ENCODE assay signal across 8 cellular contexts in genomic region chr10:133379152-133379800, GRCh38. TPM values are rescaled to one million over a fixed set of nuclear protein-coding genes. Genes with fewer than 3 reads are reported as not detected.
A peak's percentile ranks its signal among the peaks of the same experiment; 100 is the strongest.
DNase-seq lines count a peak whose midpoint lies in the region; ATAC-seq, FAIRE-seq and TF ChIP-seq lines count a peak whose summit lies in the region.

TSS of gene PAOX (plus strand) at chr10:133379262. CDS start at chr10:133379317, 55 bp downstream.

- in situ Hi-C loops in Caki2 (cut with HindIII; ENCODE audit: low pct_unique_long_range_greater_than_20kb, low sequenced_read_pairs) (no loop called here), HepG2 (cut with HindIII; ENCODE audit: extremely low pct_ligation_motif_present, low pct_unique_long_range_greater_than_20kb) (no loop called here)

- H3K27me3 ChIP-seq in HepG2 (ENCODE audit: control insufficient read depth in 1 of 2, insufficient read depth in 2 of 2, low read length in 2 of 2), result peaks cover 0 to 3% of the 10 kb centered on the region in 2 experiments; a peak in 2 of 5 replicates

- peak; percentile 52 for ATAC-seq in GM19463 (IDR thresholded peaks at IDR 0.05; ENCODE audit: unreplicated experiment)
- peak; percentile 76 for ATAC-seq in activated CD4-positive, alpha-beta T cell treated with anti-CD3 and anti-CD28 coated beads for 36 hours
- ATAC-seq in HepG2, result peak; percentile 40

- intact Hi-C loops in activated CD4-positive, alpha-beta T cell treated with anti-CD3 and anti-CD28 coated beads for 36 hours (cut with DNase I, micrococcal nuclease), result loop anchor here (1.0 to 10.0 kb wide), 9 partner anchors 11 to 1044 kb away; partner anchors contain the start of genes INPP5A (in 2 of the 2), FUOM (in 1 of the 2), LRRC27 (in 1 of the 2) and MTG1 (in 1 of the 2)
- intact Hi-C loops in HepG2 (cut with micrococcal nuclease; ENCODE audit: unreplicated experiment), result loop anchor here (10.0 kb wide), 1 partner anchor 54 kb away; no protein-coding TSS in a partner anchor

- BruUV-seq in HepG2 (replicated peaks; lab: Mats Ljungman, UMichigan), result no TSS peak

- H3K79me2 ChIP-seq in HepG2 (ENCODE audit: insufficient read depth, low read length), result no peaks in the 10 kb centered on the region

- peak within 1 kb of the TSS; percentile 82 for H3K27ac ChIP-seq in HepG2 (ENCODE audit: extremely low read length, insufficient read depth, low read length)

- H3K9ac ChIP-seq in HepG2 (ENCODE audit: insufficient read depth, low read depth, low read length), result peak within 1 kb of the TSS; percentile 79

- CTCF ChIA-PET in activated CD4-positive, alpha-beta T cell treated with anti-CD3 and anti-CD28 coated beads for 36 hours (lab: Charles Lee), result interaction anchor here (1.4 kb wide), 1 partner anchor 12 kb away, joined by 4 read pairs; no protein-coding TSS in a partner anchor
- CTCF ChIA-PET in HepG2 (lab: Yijun Ruan, JAX; ENCODE audit: low intra/inter-chr PET ratio, low total read pairs), result no interaction called here

- peak within 1 kb of the TSS; percentile 56 to 86 (median 72) for H3K4me3 ChIP-seq in HepG2 (replicated peaks in 1 of 3; ENCODE audit: insufficient read depth in 1 of 3, low read depth in 2 of 3, low read length in 3 of 3)

- TF ChIP-seq EP300 in HepG2 (IDR thresholded peaks at IDR 0.05; ENCODE audit: low read depth in 2 of 2, low read length in 2 of 2) (no peak), HepG2 (CRISPR knock-in tag; IDR thresholded peaks at IDR 0.05; ENCODE audit: borderline replicate concordance) (no peak)

- POLR2A ChIA-PET in activated CD4-positive, alpha-beta T cell treated with anti-CD3 and anti-CD28 coated beads for 36 hours (lab: Charles Lee), result interaction anchor here (1.3 kb wide), 1 partner anchor 10 kb away, joined by 3 read pairs; no protein-coding TSS in a partner anchor
- POLR2A ChIA-PET in HepG2 (lab: Yijun Ruan, JAX), result interaction anchor here (1.9 to 4.6 kb wide), 5 partner anchors 16 to 50 kb away, joined by 5 to 78 read pairs (median 21); partner anchors contain the start of genes FUOM, MTG1 and PRAP1

- H3K4me3 Mint-ChIP-seq in activated CD4-positive, alpha-beta T cell treated with anti-CD3 and anti-CD28 coated beads for 36 hours, result peak within 1 kb of the TSS; percentile 74

- H3K27me3 Mint-ChIP-seq in activated CD4-positive, alpha-beta T cell treated with anti-CD3 and anti-CD28 coated beads for 36 hours, result no peaks in the 10 kb centered on the region

- no peaks in the 10 kb centered on the region for H3K36me3 Mint-ChIP-seq in activated CD4-positive, alpha-beta T cell treated with anti-CD3 and anti-CD28 coated beads for 36 hours (ENCODE audit: low read depth)

- H3K9me3 ChIP-seq in HepG2 (ENCODE audit: low read length), result no peaks in the 10 kb centered on the region

- H3K27ac Mint-ChIP-seq in activated CD4-positive, alpha-beta T cell treated with anti-CD3 and anti-CD28 coated beads for 36 hours, result peak within 1 kb of the TSS; percentile 24

- no peak for TF ChIP-seq CTCF in HepG2 (CRISPR knock-in tag; IDR thresholded peaks at IDR 0.05)

- peak within 1 kb of the TSS; percentile 93 for H3K4me2 ChIP-seq in HepG2 (ENCODE audit: low read depth, low read length)

- H2AFZ ChIP-seq in HepG2 (ENCODE audit: low read length), result no peak within 1 kb of the TSS

- H3K4me1 ChIP-seq in HepG2 (ENCODE audit: insufficient read depth, low read length), result peaks cover 20% of the 10 kb centered on the region

- no peak for TF ChIP-seq POLR2A in HepG2 (IDR thresholded peaks at IDR 0.05; ENCODE audit: insufficient read depth in 1 of 2, low read depth in 2 of 2, low read length in 2 of 2)

- no peak for FAIRE-seq in HepG2 (lab: Jason Lieb, UNC)

- H3K36me3 ChIP-seq in HepG2 (replicated peaks in 1 of 2; ENCODE audit: control insufficient read depth in 1 of 2, insufficient read depth in 2 of 2, low read length in 2 of 2), result no peaks in the 10 kb centered on the region

- no peak for TF ChIP-seq RAD21 in HepG2 (CRISPR knock-in tag; IDR thresholded peaks at IDR 0.05)

- no peaks in the 10 kb centered on the region for H4K20me1 ChIP-seq in HepG2 (ENCODE audit: insufficient read depth, low read length)

- H3K9me3 Mint-ChIP-seq in activated CD4-positive, alpha-beta T cell treated with anti-CD3 and anti-CD28 coated beads for 36 hours (ENCODE audit: low read depth), result no peaks in the 10 kb centered on the region

- 67% methylated on average over 52 of the region's 78 CpGs for WGBS in HepG2 (ENCODE audit: low lambda C conversion rate)

- peak; percentile 43 for DNase-seq in Caki2 (ENCODE audit: low read depth)
- DNase-seq in HK-2 (ENCODE audit: unreplicated experiment), result peak; percentile 65
- peak; percentile 80 for DNase-seq in activated CD4-positive, alpha-beta T cell treated with anti-CD3 and anti-CD28 coated beads for 36 hours
- peak; percentile 71 for DNase-seq in dermis blood vessel endothelial cell
- DNase-seq in HepG2 (ENCODE audit: low spot score), result no peak
- peak; percentile 18 for DNase-seq in stimulated activated CD8-positive, alpha-beta memory T cell treated with anti-CD3 and anti-CD28 coated beads, Interleukin-15, amount 100 ng/mL, for 1 hour (ENCODE audit: low read depth)
- no peak for DNase-seq in SKM-1 treated with dmso at 0.1 percent for 144 hours (lab: John Stamatoyannopoulos, UW; ENCODE audit: unreplicated experiment)

- H3K4me1 Mint-ChIP-seq in activated CD4-positive, alpha-beta T cell treated with anti-CD3 and anti-CD28 coated beads for 36 hours, result no peaks in the 10 kb centered on the region

TF ChIP-seq in HepG2, 621 proteins besides CTCF, POLR2A, EP300 and RAD21 (continues in another document):
- TF ChIP-seq ZNF740 (CRISPR knock-in tag; IDR thresholded peaks at IDR 0.05) (no peak), BRF2 (CRISPR knock-in tag; IDR thresholded peaks at IDR 0.05) (no peak), ZSCAN21 (CRISPR knock-in tag; IDR thresholded peaks at IDR 0.05; ENCODE audit: borderline replicate concordance) (no peak), YEATS4 (CRISPR knock-in tag; IDR thresholded peaks at IDR 0.05; ENCODE audit: borderline replicate concordance) (no peak), MTERF4 (CRISPR knock-in tag; IDR thresholded peaks at IDR 0.05) (no peak), ZNF589 (CRISPR knock-in tag; conservative IDR thresholded peaks at IDR 0.05) (no peak), NFE2 (CRISPR knock-in tag; IDR thresholded peaks at IDR 0.05) (no peak), ZFP1 (CRISPR knock-in tag; IDR thresholded peaks at IDR 0.05) (no peak), KLF12 (CRISPR knock-in tag; IDR thresholded peaks at IDR 0.05; ENCODE audit: borderline replicate concordance) (no peak), HOXA5 (CRISPR knock-in tag; IDR thresholded peaks at IDR 0.05) (no peak), TRIM24 (CRISPR knock-in tag; IDR thresholded peaks at IDR 0.05) (no peak), BORCS8-MEF2B (CRISPR knock-in tag; IDR thresholded peaks at IDR 0.05) (no peak)

RNA-seq across cellular contexts. Expression of gene PAOX, which starts in this region (rescaled TPM):
- 12.1 and 16.9 TPM in 2 replicates for total RNA-seq in Caki2 (2014; rRNA removed; shearing (Covaris generic); ENCODE audit: low replicate concordance)
- 1 to 10 TPM; 3.0 to 6.2 TPM for total RNA-seq in activated CD4-positive, alpha-beta T cell treated with anti-CD3 and anti-CD28 coated beads for 36 hours
- total RNA-seq in dermis blood vessel endothelial cell (5.7 and 17.7 TPM in 2 replicates), HepG2 (2016; rRNA removed; fragmentation: Illumina TruSeq; extraction: Trizol) (0.49 and 0.52 TPM in 2 replicates)
- total RNA-seq in HepG2 (2016; cell fraction: cytosol; rRNA removed; fragmentation: Illumina TruSeq; extraction: Trizol; ENCODE audit: low read depth), result not detected in 2 replicates
- 0.49 and 0.54 TPM in 2 replicates for total RNA-seq in HepG2 (2016; cell fraction: insoluble cytoplasmic fraction; rRNA removed; fragmentation: Illumina TruSeq; extraction: Trizol)
- 0.12 TPM in 1 of 2 replicates, not detected in the other for total RNA-seq in HepG2 (2016; cell fraction: membrane; rRNA removed; fragmentation: Illumina TruSeq; extraction: Trizol)
- total RNA-seq in HepG2 (2016; cell fraction: nucleus; rRNA removed; fragmentation: Illumina TruSeq; extraction: Trizol), result 0.41 and 0.78 TPM in 2 replicates
- 0.77 and 1.1 TPM in 2 replicates for polyA plus RNA-seq in HepG2 (2011; rRNA removed)
- 0.56 and 0.72 TPM in 2 replicates for polyA plus RNA-seq in HepG2 (2011; cell fraction: cytosol; rRNA removed)
- polyA plus RNA-seq in HepG2 (2011; cell fraction: nucleus; rRNA removed), result 3.9 and 4.7 TPM in 2 replicates
- polyA plus RNA-seq in HepG2 (2012), result 1.2 and 1.4 TPM in 2 replicates
- 0.16 TPM in 2 replicates for polyA plus RNA-seq in HepG2 (2016; cell fraction: cytosol; fragmentation: Illumina TruSeq; extraction: Trizol; ENCODE audit: low read depth)
- 0.50 and 0.56 TPM in 2 replicates for polyA plus RNA-seq in HepG2 (2016; cell fraction: insoluble cytoplasmic fraction; fragmentation: Illumina TruSeq; extraction: Trizol; ENCODE audit: low read depth)
- polyA plus RNA-seq in HepG2 (2016; cell fraction: membrane; fragmentation: Illumina TruSeq; extraction: Trizol; ENCODE audit: low read depth), result 0.11 TPM in 1 of 2 replicates, not detected in the other
- 2.0 and 2.2 TPM in 2 replicates for polyA plus RNA-seq in HepG2 (2016; cell fraction: nucleus; fragmentation: Illumina TruSeq; extraction: Trizol; ENCODE audit: insufficient read depth, low read depth)
- 1.7 TPM in 1 of 2 replicates, not detected in the other for polyA minus RNA-seq in HepG2 (2011; rRNA and poly(A)+ RNA removed; ENCODE audit: low replicate concordance)
- not detected in 2 replicates for polyA minus RNA-seq in HepG2 (2011; cell fraction: cytosol; rRNA and poly(A)+ RNA removed)
- polyA minus RNA-seq in HepG2 (2011; cell fraction: nucleus; rRNA and poly(A)+ RNA removed), result 0.99 and 1.2 TPM in 2 replicates

Comparison
In these comparisons a context has a peak if more than half of its experiments do, and no peak if none do; other contexts are left out.
1. DNase-seq: peak in Caki2 (single experiment), HK-2 (single experiment), activated CD4-positive, alpha-beta T cell treated with anti-CD3 and anti-CD28 coated beads for 36 hours (single experiment), dermis blood vessel endothelial cell (single experiment) and stimulated activated CD8-positive, alpha-beta memory T cell treated with anti-CD3 and anti-CD28 coated beads, Interleukin-15, amount 100 ng/mL, for 1 hour (single experiment); none in HepG2 (single experiment) and SKM-1 treated with dmso at 0.1 percent for 144 hours (single experiment).
2. Peak in every context shown above with its lines, with median percentiles within 50 percentile points of each other: ATAC-seq.